Comparison of ENCODE assay signal across 19 cellular contexts in genomic region chr12:82149045-82149444, GRCh38.
"Had no signal": no experiment of that assay in that cellular context is flagged by ENCODE, and none has a peak within 500 bp of the region (broad histone marks: within the 10 kb centered on the region; RNA-seq: fewer than 3 reads in every experiment).

No MANE protein-coding gene starts in this region.

- FAIRE-seq: RCC 7860 had no signal

- DNase-seq: KBM-7, MV-4-11, NCI-H1048, NCI-H1105, NCI-H1417, NCI-H1436 treated with DMSO at 0.1 percent for 48 hours, NCI-H1694, NCI-H1930, NCI-H2081, NCI-H2107, NCI-H2171, NCI-H226, NCI-H510A, NCI-H524 treated with DMSO at 0.1 percent for 48 hours, NCI-H69, NCI-H774, SHP77, SK-N-SH had no signal
